In genomic region chr10:119521443-119522204, GRCh38 we compare ENCODE assay signal across 11 cellular contexts. TPM values are rescaled to one million over a fixed set of nuclear protein-coding genes. Genes with fewer than 3 reads are reported as not detected.
DNase-seq lines count a peak whose midpoint lies in the region; FAIRE-seq and TF ChIP-seq lines count a peak whose summit lies in the region.
"Had no signal": no experiment of that assay in that cellular context is flagged by ENCODE, and none has a peak within 500 bp of the region (broad histone marks: within the 10 kb centered on the region; RNA-seq: fewer than 3 reads in every experiment).

No MANE protein-coding gene starts in this region.

- peaks cover 59% of the 10 kb centered on the region for H3K4me1 Mint-ChIP-seq in activated CD4-positive, alpha-beta memory T cell treated with anti-CD3 and anti-CD28 coated beads for 36 hours (ENCODE audit: low read depth)
- peaks cover 29% of the 10 kb centered on the region for H3K4me1 Mint-ChIP-seq in activated CD4-positive, alpha-beta memory T cell treated with anti-CD3 and anti-CD28 coated beads, Interleukin-2, amount 10 ng/mL, durations not matched to agents 7 days and 5 days

- no peak for FAIRE-seq in GM12892 (lab: Jason Lieb, UNC)

- H3K27me3 Mint-ChIP-seq in activated CD4-positive, alpha-beta memory T cell treated with anti-CD3 and anti-CD28 coated beads for 36 hours: no peaks in the 10 kb centered on the region
- H3K27me3 Mint-ChIP-seq in activated CD4-positive, alpha-beta memory T cell treated with anti-CD3 and anti-CD28 coated beads, Interleukin-2, amount 10 ng/mL, durations not matched to agents 7 days and 5 days: no peaks in the 10 kb centered on the region

- no peak for DNase-seq in activated CD4-positive, alpha-beta memory T cell treated with anti-CD3 and anti-CD28 coated beads for 36 hours
- no peak for DNase-seq in activated CD4-positive, alpha-beta memory T cell treated with anti-CD3 and anti-CD28 coated beads, Interleukin-2, amount 10 ng/mL, durations not matched to agents 7 days and 5 days
- DNase-seq in RKO (ENCODE audit: low spot score): peak; percentile 79
- DNase-seq in epithelial cell of prostate (ENCODE audit: low read depth, low spot score): no peak
- DNase-seq in renal cortical epithelial cell (ENCODE audit: low read depth): peak; percentile 68
- no peak for DNase-seq in GM12892 (ENCODE audit: insufficient read length)
- no peak for DNase-seq in NOMO-1 (lab: John Stamatoyannopoulos, UW; ENCODE audit: unreplicated experiment in 2 of 2)
- no peak for DNase-seq in NCI-H446 (lab: John Stamatoyannopoulos, UW)
- DNase-seq: activated effector memory CD4-positive, alpha-beta T cell treated with anti-CD3 and anti-CD28 coated beads, Interleukin-2, amount 50 U/mL, for 16 hours; upper lobe of left lung had no signal

- intact Hi-C loops in activated CD4-positive, alpha-beta memory T cell treated with anti-CD3 and anti-CD28 coated beads for 36 hours (cut with micrococcal nuclease): no loop called here

- CTCF ChIA-PET in activated CD4-positive, alpha-beta memory T cell treated with anti-CD3 and anti-CD28 coated beads for 36 hours (lab: Charles Lee): interaction anchor here (0.7 kb wide), 1 partner anchor 22 kb away, joined by 3 read pairs; no protein-coding TSS in a partner anchor
- CTCF ChIA-PET in activated CD4-positive, alpha-beta memory T cell treated with anti-CD3 and anti-CD28 coated beads, Interleukin-2, amount 10 ng/mL, durations not matched to agents 7 days and 5 days (lab: Charles Lee): interaction anchor here (1.2 kb wide), 1 partner anchor 21 kb away, joined by 4 read pairs; the partner anchor contains the start of gene RGS10

- no peak overlapping the region for H3K4me3 Mint-ChIP-seq in activated CD4-positive, alpha-beta memory T cell treated with anti-CD3 and anti-CD28 coated beads for 36 hours
- H3K4me3 Mint-ChIP-seq in activated CD4-positive, alpha-beta memory T cell treated with anti-CD3 and anti-CD28 coated beads, Interleukin-2, amount 10 ng/mL, durations not matched to agents 7 days and 5 days: no peak overlapping the region

- POLR2A ChIA-PET in activated CD4-positive, alpha-beta memory T cell treated with anti-CD3 and anti-CD28 coated beads for 36 hours (lab: Charles Lee): interaction anchor here (1.0 kb wide), 1 partner anchor 388 kb away, joined by 6 read pairs; no protein-coding TSS in a partner anchor
- POLR2A ChIA-PET in activated CD4-positive, alpha-beta memory T cell treated with anti-CD3 and anti-CD28 coated beads, Interleukin-2, amount 10 ng/mL, durations not matched to agents 7 days and 5 days (lab: Charles Lee): no interaction called here

- peak overlapping the region; percentile 24 for H3K27ac ChIP-seq in epithelial cell of prostate
- H3K27ac ChIP-seq: HL-60, upper lobe of left lung had no signal

- TF ChIP-seq POLR2A in GM12892 (IDR thresholded peaks at IDR 0.05; ENCODE audit: low read depth, low read length): no peak

- peak overlapping the region; percentile 56 for H3K27ac Mint-ChIP-seq in activated CD4-positive, alpha-beta memory T cell treated with anti-CD3 and anti-CD28 coated beads for 36 hours
- no peak overlapping the region for H3K27ac Mint-ChIP-seq in activated CD4-positive, alpha-beta memory T cell treated with anti-CD3 and anti-CD28 coated beads, Interleukin-2, amount 10 ng/mL, durations not matched to agents 7 days and 5 days

- no peaks in the 10 kb centered on the region for H3K9me3 Mint-ChIP-seq in activated CD4-positive, alpha-beta memory T cell treated with anti-CD3 and anti-CD28 coated beads for 36 hours
- H3K9me3 Mint-ChIP-seq in activated CD4-positive, alpha-beta memory T cell treated with anti-CD3 and anti-CD28 coated beads, Interleukin-2, amount 10 ng/mL, durations not matched to agents 7 days and 5 days: no peaks in the 10 kb centered on the region

- peaks cover 40% of the 10 kb centered on the region for H3K36me3 Mint-ChIP-seq in activated CD4-positive, alpha-beta memory T cell treated with anti-CD3 and anti-CD28 coated beads for 36 hours
- peaks cover 60% of the 10 kb centered on the region for H3K36me3 Mint-ChIP-seq in activated CD4-positive, alpha-beta memory T cell treated with anti-CD3 and anti-CD28 coated beads, Interleukin-2, amount 10 ng/mL, durations not matched to agents 7 days and 5 days (ENCODE audit: low read depth)

RNA-seq across cellular contexts. Expression of gene RGS10, which starts 20.9 kb away (rescaled TPM):
- total RNA-seq in activated CD4-positive, alpha-beta memory T cell treated with anti-CD3 and anti-CD28 coated beads for 36 hours: 100 to 1,000 TPM; 158 to 173 TPM
- 100 to 1,000 TPM; 137 to 140 TPM for total RNA-seq in activated CD4-positive, alpha-beta memory T cell treated with anti-CD3 and anti-CD28 coated beads, Interleukin-2, amount 10 ng/mL, durations not matched to agents 7 days and 5 days
- 26.5 and 80.2 TPM in 2 replicates for total RNA-seq in renal cortical epithelial cell
- polyA plus RNA-seq in GM12892 (2012; ENCODE audit: missing spikeins): 313 TPM

Comparison
In these comparisons a context has a peak if more than half of its experiments do, and no peak if none do; other contexts are left out.
1. DNase-seq: peak in RKO (single experiment) and renal cortical epithelial cell (single experiment); none in activated CD4-positive, alpha-beta memory T cell treated with anti-CD3 and anti-CD28 coated beads for 36 hours (single experiment), activated CD4-positive, alpha-beta memory T cell treated with anti-CD3 and anti-CD28 coated beads, Interleukin-2, amount 10 ng/mL, durations not matched to agents 7 days and 5 days (single experiment), epithelial cell of prostate (single experiment), GM12892 (single experiment), NOMO-1 (0 of 2) and NCI-H446 (0 of 2).